In genomic region chr1:234585333-234586055, GRCh38 we compare ENCODE assay signal across 12 cellular contexts. TPM values are rescaled to one million over a fixed set of nuclear protein-coding genes. Genes with fewer than 3 reads are reported as not detected.
DNase-seq lines count a peak whose midpoint lies in the region; TF ChIP-seq lines count a peak whose summit lies in the region.
"Had no signal": no experiment of that assay in that cellular context is flagged by ENCODE, and none has a peak within 500 bp of the region (broad histone marks: within the 10 kb centered on the region; RNA-seq: fewer than 3 reads in every experiment).

No MANE protein-coding gene starts in this region.

- H3K27me3 ChIP-seq in fibroblast of lung (ENCODE audit: control insufficient read depth, insufficient read depth, low read length) (no peaks in the 10 kb centered on the region), ovary (no peaks in the 10 kb centered on the region)
- H3K27me3 ChIP-seq: BE2C had no signal

- H3K27ac ChIP-seq in fibroblast of lung (ENCODE audit: insufficient read depth, low read length) (peak overlapping the region; percentile 30), ovary (peak overlapping the region in 1 of 2 donors; percentile 46)
- H3K27ac ChIP-seq: VCaP had no signal

- no peak overlapping the region for H3K9ac ChIP-seq in fibroblast of lung (ENCODE audit: insufficient read depth, low read length)

- H4K20me1 ChIP-seq in fibroblast of lung (ENCODE audit: control insufficient read depth, extremely low read depth, insufficient read depth, low read length) = no peaks in the 10 kb centered on the region

- H3K79me2 ChIP-seq in fibroblast of lung (ENCODE audit: control insufficient read depth, insufficient read depth, low read length) = no peaks in the 10 kb centered on the region

- DNase-seq in AG08395 (ENCODE audit: low spot score) = peak; percentile 79
- peak; percentile 87 for DNase-seq in RPMI7951 (ENCODE audit: low read depth)
- DNase-seq in fibroblast of lung (ENCODE audit: low read depth in 2 of 2) = peak; percentile 41 to 86
- DNase-seq in ovary = no peak
- DNase-seq in HuH-7.5 (ENCODE audit: low spot score) = no peak
- DNase-seq in hippocampal formation (lab: John Stamatoyannopoulos, UW) = no peak
- no peak for DNase-seq in T-helper 2 cell
- no peak for DNase-seq in central memory CD4-positive, alpha-beta T cell
- DNase-seq: effector CD4-positive, alpha-beta T cell; immature natural killer cell had no signal

- no peak for TF ChIP-seq CTCF in fibroblast of lung (conservative IDR thresholded peaks at IDR 0.05 in 1 of 2, IDR thresholded peaks at IDR 0.05 in 1 of 2; ENCODE audit: low read depth in 1 of 2, low read length in 2 of 2)
- TF ChIP-seq CTCF in ovary (IDR thresholded peaks at IDR 0.05) = no peak

- H3K9me3 ChIP-seq in fibroblast of lung (ENCODE audit: control insufficient read depth, insufficient read depth, low read depth, low read length) (no peaks in the 10 kb centered on the region), ovary (no peaks in the 10 kb centered on the region)
- H3K9me3 ChIP-seq: BE2C had no signal

- WGBS in ovary, 3 donors = 69 to 82% (median 71%) methylated on average over 8 of the region's 8 CpGs

- no peak overlapping the region for H2AFZ ChIP-seq in fibroblast of lung (ENCODE audit: low read length)

- H3K4me1 ChIP-seq in fibroblast of lung (ENCODE audit: control insufficient read depth, extremely low read depth, insufficient read depth, low read length) (peaks cover 3% of the 10 kb centered on the region), ovary (ENCODE audit: insufficient read depth) (peaks cover 15% of the 10 kb centered on the region)

- peak; percentile 12 for TF ChIP-seq EP300 in ovary (IDR thresholded peaks at IDR 0.05)

- intact Hi-C loops in ovary (cut with DNase I) = no loop called here

- H3K4me3 ChIP-seq in fibroblast of lung (replicated peaks in 1 of 4; ENCODE audit: control extremely low read depth in 1 of 4, insufficient read depth in 1 of 4, low read depth in 3 of 4, low read length in 4 of 4) (no peak overlapping the region), ovary (no peak overlapping the region)

- no peak for TF ChIP-seq POLR2A in ovary (IDR thresholded peaks at IDR 0.05)

- H3K4me2 ChIP-seq in fibroblast of lung (ENCODE audit: extremely low read depth, insufficient read depth, low read length) = no peak overlapping the region

- no peaks in the 10 kb centered on the region for H3K36me3 ChIP-seq in fibroblast of lung (ENCODE audit: control insufficient read depth, insufficient read depth, low read length)
- no peaks in the 10 kb centered on the region for H3K36me3 ChIP-seq in ovary
- H3K36me3 ChIP-seq: BE2C had no signal

RNA-seq across cellular contexts. Expression of gene IRF2BP2, which starts 24.5 kb away (rescaled TPM):
- 41.6 and 47.7 TPM in 2 replicates for total RNA-seq in RPMI7951 (2014; rRNA removed; shearing (Covaris generic))
- 71.8 and 113 TPM in 2 replicates for total RNA-seq in fibroblast of lung
- 17.8 and 28.2 TPM in 2 replicates for polyA plus RNA-seq in fibroblast of lung
- polyA plus RNA-seq in fibroblast of lung (2012) = 28.9 and 44.7 TPM in 2 replicates
- polyA minus RNA-seq in fibroblast of lung (ENCODE audit: low replicate concordance) = 38.6 and 48.1 TPM in 2 replicates
- 100 to 1,000 TPM in 6 of 7 donors, 10 to 100 TPM in 1; 66.9 to 180 (median 117) TPM for total RNA-seq in ovary
- 10 to 100 TPM; 83.9 to 98.8 TPM for polyA plus RNA-seq in ovary

Comparison
In these comparisons a context has a peak if more than half of its experiments do, and no peak if none do; other contexts are left out.
1. DNase-seq: peak in AG08395 (single experiment), RPMI7951 (single experiment) and fibroblast of lung (2 of 2); none in ovary (0 of 5), HuH-7.5 (single experiment), hippocampal formation (0 of 2), T-helper 2 cell (0 of 5) and central memory CD4-positive, alpha-beta T cell (single experiment).